In genomic region chr2:151260492-151261239, GRCh38 we compare ENCODE assay signal across 8 cellular contexts. TPM values are rescaled to one million over a fixed set of nuclear protein-coding genes. Genes with fewer than 3 reads are reported as not detected.
A peak's percentile ranks its signal among the peaks of the same experiment; 100 is the strongest.
DNase-seq lines count a peak whose midpoint lies in the region; ATAC-seq and FAIRE-seq lines count a peak whose summit lies in the region.

No MANE protein-coding gene starts in this region.

- H3K27ac ChIP-seq in CD4-positive, CD25-positive, alpha-beta regulatory T cell (ENCODE audit: insufficient read depth, low read length, poor library complexity, severe bottlenecking) = peak overlapping the region; percentile 92

- peaks cover 14 to 50% (median 33%) of the 10 kb centered on the region in 4 donors for H3K4me1 Mint-ChIP-seq in CD4-positive, CD25-positive, alpha-beta regulatory T cell
- H3K4me1 Mint-ChIP-seq in activated T-helper 1 cell treated with anti-CD3 and anti-CD28 coated beads, Interleukin-12 subunit alpha, Interleukin-12 subunit beta, Interleukin-2, Interleukin-4 antibody, amounts not matched to agents 30 ng/mL and 10 ng/mL and 1 ng/mL, durations not matched to agents 14 hours and 24 hours and 36 hours (ENCODE audit: low read depth) = peaks cover 18% of the 10 kb centered on the region
- H3K4me1 Mint-ChIP-seq in stimulated activated effector memory CD8-positive, alpha-beta T cell treated with anti-CD3 and anti-CD28 coated beads, Interleukin-12 subunit alpha, Interleukin-12 subunit beta, amount 100 ng/mL, for 72 hours = peaks cover 13% of the 10 kb centered on the region

- H3K27me3 ChIP-seq in CD4-positive, CD25-positive, alpha-beta regulatory T cell (ENCODE audit: control insufficient read depth, insufficient read depth, low read length) = no peaks in the 10 kb centered on the region
- no peaks in the 10 kb centered on the region for H3K27me3 ChIP-seq in iPS-15b (ENCODE audit: control insufficient read depth, insufficient read depth, low read length)

- peak overlapping the region; percentile 88 to 98 (median 92) for H3K4me3 Mint-ChIP-seq in CD4-positive, CD25-positive, alpha-beta regulatory T cell
- peak overlapping the region; percentile 93 for H3K4me3 Mint-ChIP-seq in activated T-helper 1 cell treated with anti-CD3 and anti-CD28 coated beads, Interleukin-12 subunit alpha, Interleukin-12 subunit beta, Interleukin-2, Interleukin-4 antibody, amounts not matched to agents 30 ng/mL and 10 ng/mL and 1 ng/mL, durations not matched to agents 14 hours and 24 hours and 36 hours
- H3K4me3 Mint-ChIP-seq in stimulated activated effector memory CD8-positive, alpha-beta T cell treated with anti-CD3 and anti-CD28 coated beads, Interleukin-12 subunit alpha, Interleukin-12 subunit beta, amount 100 ng/mL, for 72 hours = peak overlapping the region; percentile 86

- DNase-seq in CD4-positive, CD25-positive, alpha-beta regulatory T cell = peak in 2 of 3 donors; percentile 4 to 68
- no peak for DNase-seq in activated T-helper 1 cell treated with anti-CD3 and anti-CD28 coated beads, Interleukin-12 subunit alpha, Interleukin-12 subunit beta, Interleukin-2, Interleukin-4 antibody, amounts not matched to agents 30 ng/mL and 10 ng/mL and 1 ng/mL, durations not matched to agents 14 hours and 24 hours and 36 hours (ENCODE audit: low spot score)
- DNase-seq in stimulated activated effector memory CD8-positive, alpha-beta T cell treated with anti-CD3 and anti-CD28 coated beads, Interleukin-12 subunit alpha, Interleukin-12 subunit beta, amount 100 ng/mL, for 72 hours (ENCODE audit: low spot score in 2 of 2) = no peak
- DNase-seq in HTR-8/SVneo (ENCODE audit: insufficient read length, low spot score) (no peak), NCI-H2171 treated with DMSO at 0.1 percent for 48 hours (lab: John Stamatoyannopoulos, UW) (no peak)

- intact Hi-C loops in activated T-helper 1 cell treated with anti-CD3 and anti-CD28 coated beads, Interleukin-12 subunit alpha, Interleukin-12 subunit beta, Interleukin-2, Interleukin-4 antibody, amounts not matched to agents 30 ng/mL and 10 ng/mL and 1 ng/mL, durations not matched to agents 14 hours and 24 hours and 36 hours (cut with micrococcal nuclease) = loop anchor here (1.0 to 10.0 kb wide), 5 partner anchors 29 to 1674 kb away; partner anchors contain the start of genes ARL5A, MMADHC, NMI and RIF1

- no peaks in the 10 kb centered on the region for H3K36me3 ChIP-seq in CD4-positive, CD25-positive, alpha-beta regulatory T cell (ENCODE audit: control insufficient read depth, insufficient read depth, low read length)
- H3K36me3 ChIP-seq in iPS-15b (ENCODE audit: control insufficient read depth, insufficient read depth, low read length) = no peaks in the 10 kb centered on the region

- H3K4me1 ChIP-seq in CD4-positive, CD25-positive, alpha-beta regulatory T cell (ENCODE audit: control insufficient read depth, insufficient read depth, low read length, poor library complexity, severe bottlenecking) = peaks cover 16% of the 10 kb centered on the region
- peaks cover 26% of the 10 kb centered on the region for H3K4me1 ChIP-seq in iPS-15b (ENCODE audit: control insufficient read depth, insufficient read depth, low read length)

- peaks cover under 1% of the 10 kb centered on the region for H3K36me3 Mint-ChIP-seq in CD4-positive, CD25-positive, alpha-beta regulatory T cell
- H3K36me3 Mint-ChIP-seq in activated T-helper 1 cell treated with anti-CD3 and anti-CD28 coated beads, Interleukin-12 subunit alpha, Interleukin-12 subunit beta, Interleukin-2, Interleukin-4 antibody, amounts not matched to agents 30 ng/mL and 10 ng/mL and 1 ng/mL, durations not matched to agents 14 hours and 24 hours and 36 hours (ENCODE audit: low read depth) = peaks cover 3% of the 10 kb centered on the region
- peaks cover 7% of the 10 kb centered on the region for H3K36me3 Mint-ChIP-seq in stimulated activated effector memory CD8-positive, alpha-beta T cell treated with anti-CD3 and anti-CD28 coated beads, Interleukin-12 subunit alpha, Interleukin-12 subunit beta, amount 100 ng/mL, for 72 hours

- peak overlapping the region; percentile 87 for H3K9ac ChIP-seq in iPS-15b (ENCODE audit: low read depth, low read length)

- H3K9me3 Mint-ChIP-seq in CD4-positive, CD25-positive, alpha-beta regulatory T cell = no peaks in the 10 kb centered on the region
- no peaks in the 10 kb centered on the region for H3K9me3 Mint-ChIP-seq in activated T-helper 1 cell treated with anti-CD3 and anti-CD28 coated beads, Interleukin-12 subunit alpha, Interleukin-12 subunit beta, Interleukin-2, Interleukin-4 antibody, amounts not matched to agents 30 ng/mL and 10 ng/mL and 1 ng/mL, durations not matched to agents 14 hours and 24 hours and 36 hours
- no peaks in the 10 kb centered on the region for H3K9me3 Mint-ChIP-seq in stimulated activated effector memory CD8-positive, alpha-beta T cell treated with anti-CD3 and anti-CD28 coated beads, Interleukin-12 subunit alpha, Interleukin-12 subunit beta, amount 100 ng/mL, for 72 hours

- no peaks in the 10 kb centered on the region for H3K9me3 ChIP-seq in CD4-positive, CD25-positive, alpha-beta regulatory T cell (ENCODE audit: control insufficient read depth in 2 of 2, low read length in 2 of 2)
- no peaks in the 10 kb centered on the region for H3K9me3 ChIP-seq in iPS-15b (ENCODE audit: control insufficient read depth, insufficient read depth, low read length)

- ATAC-seq in CD4-positive, CD25-positive, alpha-beta regulatory T cell (ENCODE audit: low read depth in 2 of 2) = no peak
- ATAC-seq in GM19372 (IDR thresholded peaks at IDR 0.05; ENCODE audit: low read depth, unreplicated experiment) (peak; percentile 14), HG03457 (IDR thresholded peaks at IDR 0.05; ENCODE audit: unreplicated experiment) (peak; percentile 6)
- ATAC-seq in stimulated activated effector memory CD8-positive, alpha-beta T cell treated with anti-CD3 and anti-CD28 coated beads, Interleukin-12 subunit alpha, Interleukin-12 subunit beta, amount 100 ng/mL, for 72 hours = no peak

- peaks cover 6% of the 10 kb centered on the region for H3K27me3 Mint-ChIP-seq in CD4-positive, CD25-positive, alpha-beta regulatory T cell
- peaks cover 2% of the 10 kb centered on the region for H3K27me3 Mint-ChIP-seq in activated T-helper 1 cell treated with anti-CD3 and anti-CD28 coated beads, Interleukin-12 subunit alpha, Interleukin-12 subunit beta, Interleukin-2, Interleukin-4 antibody, amounts not matched to agents 30 ng/mL and 10 ng/mL and 1 ng/mL, durations not matched to agents 14 hours and 24 hours and 36 hours (ENCODE audit: insufficient read depth)

- no peak for FAIRE-seq in HTR-8/SVneo (lab: Jason Lieb, UNC)

- H3K27ac Mint-ChIP-seq in CD4-positive, CD25-positive, alpha-beta regulatory T cell = peak overlapping the region; percentile 88 to 99 (median 99)
- H3K27ac Mint-ChIP-seq in activated T-helper 1 cell treated with anti-CD3 and anti-CD28 coated beads, Interleukin-12 subunit alpha, Interleukin-12 subunit beta, Interleukin-2, Interleukin-4 antibody, amounts not matched to agents 30 ng/mL and 10 ng/mL and 1 ng/mL, durations not matched to agents 14 hours and 24 hours and 36 hours = peak overlapping the region; percentile 98
- peak overlapping the region; percentile 99 for H3K27ac Mint-ChIP-seq in stimulated activated effector memory CD8-positive, alpha-beta T cell treated with anti-CD3 and anti-CD28 coated beads, Interleukin-12 subunit alpha, Interleukin-12 subunit beta, amount 100 ng/mL, for 72 hours

- peak overlapping the region; percentile 98 for H3K4me3 ChIP-seq in CD4-positive, CD25-positive, alpha-beta regulatory T cell (ENCODE audit: low read depth, low read length)
- H3K4me3 ChIP-seq in iPS-15b (ENCODE audit: low read depth, low read length) = peak overlapping the region; percentile 76

RNA-seq across cellular contexts. Expression of gene RBM43, which starts 1.0 kb away (rescaled TPM):
- total RNA-seq in CD4-positive, CD25-positive, alpha-beta regulatory T cell = 12.3 TPM
- 1 to 10 TPM; 4.2 to 6.9 (median 5.3) TPM for polyA plus RNA-seq in CD4-positive, CD25-positive, alpha-beta regulatory T cell
- total RNA-seq in activated T-helper 1 cell treated with anti-CD3 and anti-CD28 coated beads, Interleukin-12 subunit alpha, Interleukin-12 subunit beta, Interleukin-2, Interleukin-4 antibody, amounts not matched to agents 30 ng/mL and 10 ng/mL and 1 ng/mL, durations not matched to agents 14 hours and 24 hours and 36 hours = 1.9 and 2.9 TPM in 2 replicates

RNA-seq across cellular contexts. Expression of gene NMI, which starts 28.8 kb away (rescaled TPM):
- 21.1 TPM for total RNA-seq in CD4-positive, CD25-positive, alpha-beta regulatory T cell
- 10 to 100 TPM; 34.3 to 57.8 (median 47.4) TPM for polyA plus RNA-seq in CD4-positive, CD25-positive, alpha-beta regulatory T cell
- 36.8 and 40.1 TPM in 2 replicates for total RNA-seq in activated T-helper 1 cell treated with anti-CD3 and anti-CD28 coated beads, Interleukin-12 subunit alpha, Interleukin-12 subunit beta, Interleukin-2, Interleukin-4 antibody, amounts not matched to agents 30 ng/mL and 10 ng/mL and 1 ng/mL, durations not matched to agents 14 hours and 24 hours and 36 hours

Comparison
In these comparisons a context has a peak if more than half of its experiments do, and no peak if none do; other contexts are left out.
1. ATAC-seq: peak in GM19372 (single experiment) and HG03457 (single experiment); none in CD4-positive, CD25-positive, alpha-beta regulatory T cell (0 of 2) and stimulated activated effector memory CD8-positive, alpha-beta T cell treated with anti-CD3 and anti-CD28 coated beads, Interleukin-12 subunit alpha, Interleukin-12 subunit beta, amount 100 ng/mL, for 72 hours (single experiment).
2. DNase-seq: peak in CD4-positive, CD25-positive, alpha-beta regulatory T cell (2 of 3); none in activated T-helper 1 cell treated with anti-CD3 and anti-CD28 coated beads, Interleukin-12 subunit alpha, Interleukin-12 subunit beta, Interleukin-2, Interleukin-4 antibody, amounts not matched to agents 30 ng/mL and 10 ng/mL and 1 ng/mL, durations not matched to agents 14 hours and 24 hours and 36 hours (single experiment), stimulated activated effector memory CD8-positive, alpha-beta T cell treated with anti-CD3 and anti-CD28 coated beads, Interleukin-12 subunit alpha, Interleukin-12 subunit beta, amount 100 ng/mL, for 72 hours (0 of 2), HTR-8/SVneo (single experiment) and NCI-H2171 treated with DMSO at 0.1 percent for 48 hours (single experiment).
3. Peak in every context shown above with its lines, with median percentiles within 50 percentile points of each other: H3K27ac Mint-ChIP-seq and H3K4me3 Mint-ChIP-seq.